15 cellular contexts compared by ENCODE assay signal in the genomic region with DNA sequence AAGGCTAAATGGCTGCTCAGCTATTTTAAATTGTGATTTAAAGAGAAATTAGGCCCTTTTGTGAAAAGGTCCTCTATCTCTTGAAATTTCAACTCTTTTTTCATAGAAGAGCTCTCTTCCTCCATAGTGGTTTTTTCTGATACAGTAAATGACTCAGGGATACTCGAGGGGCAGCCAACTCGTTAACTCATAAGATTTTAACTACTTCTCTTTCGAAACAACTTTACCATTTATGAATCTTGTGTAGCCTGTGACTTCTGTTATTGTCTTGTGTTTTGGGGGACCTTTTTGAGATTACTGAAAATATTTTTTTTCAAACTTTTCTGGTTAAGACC. TPM values are rescaled to one million over a fixed set of nuclear protein-coding genes. Genes with fewer than 3 reads are reported as not detected.
DNase-seq lines count a peak whose midpoint lies in the region; ATAC-seq, FAIRE-seq and TF ChIP-seq lines count a peak whose summit lies in the region.
"Had no signal": no experiment of that assay in that cellular context is flagged by ENCODE, and none has a peak within 500 bp of the region (broad histone marks: within the 10 kb centered on the region; RNA-seq: fewer than 3 reads in every experiment).

No MANE protein-coding gene starts in this region.

- peaks cover 3 to 78% of the 10 kb centered on the region in 2 donors for H3K4me1 ChIP-seq in left lung
- no peaks in the 10 kb centered on the region for H3K4me1 ChIP-seq in prostate gland (replicated peaks)

- peak overlapping the region in 1 of 2 donors; percentile 51 for H3K27ac ChIP-seq in left lung
- H3K27ac ChIP-seq in prostate gland = no peak overlapping the region
- H3K27ac ChIP-seq: right atrium auricular region, tibial artery had no signal

- peaks cover 89% of the 10 kb centered on the region for H3K4me1 Mint-ChIP-seq in CD14-positive monocyte
- H3K4me1 Mint-ChIP-seq in HFFc6 (ENCODE audit: low read depth) = peaks cover 50% of the 10 kb centered on the region
- H3K4me1 Mint-ChIP-seq in WTC11 = peaks cover 43% of the 10 kb centered on the region

- H3K27me3 ChIP-seq in left lung (no peaks in the 10 kb centered on the region), prostate gland (replicated peaks; ENCODE audit: insufficient read depth) (no peaks in the 10 kb centered on the region)
- H3K27me3 ChIP-seq: right atrium auricular region, tibial artery had no signal

- ATAC-seq in WTC11 (no peak), left lung (peak; percentile 31)
- ATAC-seq: activated CD4-positive, CD25-positive, alpha-beta regulatory T cell treated with anti-CD3 and anti-CD28 coated beads, Interleukin-2, amount 50 U/mL, for 24 hours; CD8-positive, alpha-beta T cell had no signal

- 68% methylated on average over 3 of the region's 3 CpGs for WGBS in prostate gland

- POLR2A ChIA-PET in WTC11 (lab: Charles Lee) = no interaction called here

- FAIRE-seq in urothelium cell line (lab: Jason Lieb, UNC) = no peak
- FAIRE-seq: colon had no signal

- H3K4me3 Mint-ChIP-seq in CD14-positive monocyte = peak overlapping the region in 1 of 2 donors; percentile 78
- H3K4me3 Mint-ChIP-seq in HFFc6 = no peak overlapping the region
- H3K4me3 Mint-ChIP-seq in WTC11 = no peak overlapping the region
- H3K4me3 Mint-ChIP-seq: activated naive CD4-positive, alpha-beta T cell treated with anti-CD3 and anti-CD28 coated beads, Interleukin-2, amount 10 ng/mL, durations not matched to agents 7 days and 5 days; CD8-positive, alpha-beta T cell had no signal

- TF ChIP-seq POLR2A in prostate gland (IDR thresholded peaks at IDR 0.05) = no peak

- H3K36me3 ChIP-seq in left lung (peaks cover 0 to 6% of the 10 kb centered on the region in 2 donors), prostate gland (no peaks in the 10 kb centered on the region)
- H3K36me3 ChIP-seq: right atrium auricular region had no signal

- H3K9me3 ChIP-seq in left lung (no peaks in the 10 kb centered on the region), prostate gland (no peaks in the 10 kb centered on the region)
- H3K9me3 ChIP-seq: right atrium auricular region, tibial artery had no signal

- H3K27ac Mint-ChIP-seq in CD14-positive monocyte (peak overlapping the region; percentile 83 to 90 (median 90)), HFFc6 (peak overlapping the region; percentile 27; the same call in 1 of the 2 replicates), WTC11 (peak overlapping the region; percentile 94; the same call in 1 of the 2 replicates)
- H3K27ac Mint-ChIP-seq: activated naive CD4-positive, alpha-beta T cell treated with anti-CD3 and anti-CD28 coated beads, Interleukin-2, amount 10 ng/mL, durations not matched to agents 7 days and 5 days; CD8-positive, alpha-beta T cell had no signal

- H3K27me3 Mint-ChIP-seq in CD14-positive monocyte (ENCODE audit: low read depth in 3 of 3) = no peaks in the 10 kb centered on the region
- H3K27me3 Mint-ChIP-seq in HFFc6 (ENCODE audit: insufficient read depth) = no peaks in the 10 kb centered on the region
- H3K27me3 Mint-ChIP-seq in WTC11 (ENCODE audit: low read depth) = no peaks in the 10 kb centered on the region
- H3K27me3 Mint-ChIP-seq: activated naive CD4-positive, alpha-beta T cell treated with anti-CD3 and anti-CD28 coated beads, Interleukin-2, amount 10 ng/mL, durations not matched to agents 7 days and 5 days had no signal

- CTCF ChIA-PET in WTC11 (lab: Charles Lee) = no interaction called here

- H3K36me3 Mint-ChIP-seq in CD14-positive monocyte (peaks cover 30 to 46% of the 10 kb centered on the region in 2 donors), HFFc6 (ENCODE audit: low read depth) (peaks cover 46% of the 10 kb centered on the region), WTC11 (peaks cover 9% of the 10 kb centered on the region; the same call in 1 of the 2 replicates)

- TF ChIP-seq CTCF in CD14-positive monocyte (IDR thresholded peaks at IDR 0.05) (no peak), HFFc6 (IDR thresholded peaks at IDR 0.05) (no peak), WTC11 (IDR thresholded peaks at IDR 0.05) (no peak), left lung (IDR thresholded peaks at IDR 0.05) (no peak), prostate gland (IDR thresholded peaks at IDR 0.05) (no peak)

- intact Hi-C loops in CD14-positive monocyte (cut with micrococcal nuclease) (no loop called here), left lung (cut with DNase I) (no loop called here), prostate gland (cut with DNase I) (no loop called here)

- DNase-seq in CD14-positive monocyte (ENCODE audit: low spot score) (no peak), HFFc6 (peak; percentile 13), WTC11 (ENCODE audit: low spot score) (no peak), left lung (no peak), prostate gland (ENCODE audit: low spot score) (no peak), urothelium cell line (ENCODE audit: low spot score) (no peak), RPMI8226 (no peak), hippocampal formation (lab: John Stamatoyannopoulos, UW) (no peak)
- DNase-seq: activated naive CD4-positive, alpha-beta T cell treated with anti-CD3 and anti-CD28 coated beads, Interleukin-2, amount 10 ng/mL, durations not matched to agents 7 days and 5 days; CD8-positive, alpha-beta T cell; NCI-H446; tibial artery had no signal

- H3K4me3 ChIP-seq in left lung (no peak overlapping the region), prostate gland (no peak overlapping the region)
- H3K4me3 ChIP-seq: right atrium auricular region, tibial artery had no signal

- H3K9me3 Mint-ChIP-seq in CD14-positive monocyte (peaks cover 0 to 2% (median 0%) of the 10 kb centered on the region in 7 donors), HFFc6 (no peaks in the 10 kb centered on the region), WTC11 (peaks cover 3% of the 10 kb centered on the region; the same call in 1 of the 2 replicates)
- H3K9me3 Mint-ChIP-seq: activated naive CD4-positive, alpha-beta T cell treated with anti-CD3 and anti-CD28 coated beads, Interleukin-2, amount 10 ng/mL, durations not matched to agents 7 days and 5 days; CD8-positive, alpha-beta T cell had no signal

TF ChIP-seq in WTC11, 78 proteins besides CTCF, POLR2A, EP300 and RAD21 (continues in another document):
- TF ChIP-seq NFATC4 (CRISPR knock-in tag; IDR thresholded peaks at IDR 0.05) (no peak), TP53 (CRISPR knock-in tag; IDR thresholded peaks at IDR 0.05) (no peak), SMAD3 (CRISPR knock-in tag; IDR thresholded peaks at IDR 0.05; ENCODE audit: borderline replicate concordance) (no peak), KAT7 (CRISPR knock-in tag; IDR thresholded peaks at IDR 0.05; ENCODE audit: borderline replicate concordance) (no peak), ZBTB21 (CRISPR knock-in tag; IDR thresholded peaks at IDR 0.05; ENCODE audit: borderline replicate concordance) (no peak), ATF1 (CRISPR knock-in tag; IDR thresholded peaks at IDR 0.05) (no peak), CREM (CRISPR knock-in tag; IDR thresholded peaks at IDR 0.05) (no peak)
- TF ChIP-seq, protein P1, sequence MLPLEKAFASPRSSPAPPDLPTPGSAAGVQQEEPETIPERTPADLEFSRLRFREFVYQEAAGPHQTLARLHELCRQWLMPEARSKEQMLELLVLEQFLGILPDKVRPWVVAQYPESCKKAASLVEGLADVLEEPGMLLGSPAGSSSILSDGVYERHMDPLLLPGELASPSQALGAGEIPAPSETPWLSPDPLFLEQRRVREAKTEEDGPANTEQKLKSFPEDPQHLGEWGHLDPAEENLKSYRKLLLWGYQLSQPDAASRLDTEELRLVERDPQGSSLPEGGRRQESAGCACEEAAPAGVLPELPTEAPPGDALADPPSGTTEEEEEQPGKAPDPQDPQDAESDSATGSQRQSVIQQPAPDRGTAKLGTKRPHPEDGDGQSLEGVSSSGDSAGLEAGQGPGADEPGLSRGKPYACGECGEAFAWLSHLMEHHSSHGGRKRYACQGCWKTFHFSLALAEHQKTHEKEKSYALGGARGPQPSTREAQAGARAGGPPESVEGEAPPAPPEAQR (CRISPR knock-in tag; IDR thresholded peaks at IDR 0.05) = no peak
- TF ChIP-seq, protein P2, sequence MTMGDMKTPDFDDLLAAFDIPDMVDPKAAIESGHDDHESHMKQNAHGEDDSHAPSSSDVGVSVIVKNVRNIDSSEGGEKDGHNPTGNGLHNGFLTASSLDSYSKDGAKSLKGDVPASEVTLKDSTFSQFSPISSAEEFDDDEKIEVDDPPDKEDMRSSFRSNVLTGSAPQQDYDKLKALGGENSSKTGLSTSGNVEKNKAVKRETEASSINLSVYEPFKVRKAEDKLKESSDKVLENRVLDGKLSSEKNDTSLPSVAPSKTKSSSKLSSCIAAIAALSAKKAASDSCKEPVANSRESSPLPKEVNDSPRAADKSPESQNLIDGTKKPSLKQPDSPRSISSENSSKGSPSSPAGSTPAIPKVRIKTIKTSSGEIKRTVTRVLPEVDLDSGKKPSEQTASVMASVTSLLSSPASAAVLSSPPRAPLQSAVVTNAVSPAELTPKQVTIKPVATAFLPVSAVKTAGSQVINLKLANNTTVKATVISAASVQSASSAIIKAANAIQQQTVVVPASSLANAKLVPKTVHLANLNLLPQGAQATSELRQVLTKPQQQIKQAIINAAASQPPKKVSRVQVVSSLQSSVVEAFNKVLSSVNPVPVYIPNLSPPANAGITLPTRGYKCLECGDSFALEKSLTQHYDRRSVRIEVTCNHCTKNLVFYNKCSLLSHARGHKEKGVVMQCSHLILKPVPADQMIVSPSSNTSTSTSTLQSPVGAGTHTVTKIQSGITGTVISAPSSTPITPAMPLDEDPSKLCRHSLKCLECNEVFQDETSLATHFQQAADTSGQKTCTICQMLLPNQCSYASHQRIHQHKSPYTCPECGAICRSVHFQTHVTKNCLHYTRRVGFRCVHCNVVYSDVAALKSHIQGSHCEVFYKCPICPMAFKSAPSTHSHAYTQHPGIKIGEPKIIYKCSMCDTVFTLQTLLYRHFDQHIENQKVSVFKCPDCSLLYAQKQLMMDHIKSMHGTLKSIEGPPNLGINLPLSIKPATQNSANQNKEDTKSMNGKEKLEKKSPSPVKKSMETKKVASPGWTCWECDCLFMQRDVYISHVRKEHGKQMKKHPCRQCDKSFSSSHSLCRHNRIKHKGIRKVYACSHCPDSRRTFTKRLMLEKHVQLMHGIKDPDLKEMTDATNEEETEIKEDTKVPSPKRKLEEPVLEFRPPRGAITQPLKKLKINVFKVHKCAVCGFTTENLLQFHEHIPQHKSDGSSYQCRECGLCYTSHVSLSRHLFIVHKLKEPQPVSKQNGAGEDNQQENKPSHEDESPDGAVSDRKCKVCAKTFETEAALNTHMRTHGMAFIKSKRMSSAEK (CRISPR knock-in tag; IDR thresholded peaks at IDR 0.05; ENCODE audit: borderline replicate concordance) = no peak

RNA-seq across cellular contexts. Expression of a gene that starts 11.3 kb away (rescaled TPM):
- 10 to 100 TPM; 72.7 to 91.7 TPM for polyA plus RNA-seq in CD14-positive monocyte
- 10 to 100 TPM; 28.9 to 38.9 (median 36.5) TPM for total RNA-seq in HFFc6 (2021; fragmentation: NEBNext Ultra II Directional; extraction: Animal tissue kit (Norgen Biotek cat#: 25700))
- total RNA-seq in WTC11 (2021) (16.7 to 24.5 TPM (median 22.3 TPM) in 3 replicates), left lung (10 to 100 TPM; 53.7 to 75.7 TPM), prostate gland (10 to 100 TPM; 50.4 to 51.0 TPM)

Comparison
In these comparisons a context has a peak if more than half of its experiments do, and no peak if none do; other contexts are left out.
1. H3K27ac Mint-ChIP-seq: peak in every context shown above with its lines; median percentile 94 in WTC11; 90 in CD14-positive monocyte; 27 in HFFc6.